In genomic region chr20:20083796-20084195, GRCh38 we compare ENCODE assay signal across 8 cellular contexts. TPM values are rescaled to one million over a fixed set of nuclear protein-coding genes. Genes with fewer than 3 reads are reported as not detected.
A peak's percentile ranks its signal among the peaks of the same experiment; 100 is the strongest.
DNase-seq lines count a peak whose midpoint lies in the region; TF ChIP-seq lines count a peak whose summit lies in the region.

No MANE protein-coding gene starts in this region.

- CTCF ChIA-PET in MCF 10A (lab: Yijun Ruan, JAX), result interaction anchor here (0.6 to 4.6 kb wide), 59 partner anchors 9 to 763 kb away, joined by 3 to 116 read pairs (median 4); partner anchors contain the start of genes CFAP61, CRNKL1 and NAA20

- H3K36me3 Mint-ChIP-seq in MCF 10A (ENCODE audit: insufficient read depth, unreplicated experiment), result no peaks in the 10 kb centered on the region

- TF ChIP-seq POLR2A in vagina (IDR thresholded peaks at IDR 0.05), result no peak
- no peak for TF ChIP-seq POLR2A in ovary (IDR thresholded peaks at IDR 0.05)

- no peak overlapping the region for H3K4me3 ChIP-seq in vagina
- no peak overlapping the region for H3K4me3 ChIP-seq in ovary

- POLR2A ChIA-PET in MCF 10A (lab: Yijun Ruan, JAX), result interaction anchor here (0.6 to 4.4 kb wide), 14 partner anchors 9 to 606 kb away, joined by 3 to 18 read pairs (median 4); partner anchors contain the start of gene CFAP61

- no peaks in the 10 kb centered on the region for H3K27me3 Mint-ChIP-seq in MCF 10A (ENCODE audit: insufficient read depth, unreplicated experiment)

- no peak for TF ChIP-seq EP300 in ovary (IDR thresholded peaks at IDR 0.05)

- no peak overlapping the region for H3K27ac ChIP-seq in vagina
- H3K27ac ChIP-seq in ovary, result no peak overlapping the region

- no peaks in the 10 kb centered on the region for H3K27me3 ChIP-seq in vagina
- H3K27me3 ChIP-seq in ovary, result no peaks in the 10 kb centered on the region

- peak; percentile 55 for TF ChIP-seq CTCF in MCF 10A (IDR thresholded peaks at IDR 0.05; ENCODE audit: unreplicated experiment)
- TF ChIP-seq CTCF in vagina (IDR thresholded peaks at IDR 0.05), result peak in 2 of 3 experiments; percentile 39 to 56
- peak in 1 of 3 donors; percentile 10 for TF ChIP-seq CTCF in ovary (IDR thresholded peaks at IDR 0.05)

- H3K9me3 Mint-ChIP-seq in MCF 10A (ENCODE audit: unreplicated experiment), result no peaks in the 10 kb centered on the region

- peaks cover 44% of the 10 kb centered on the region for H3K4me1 Mint-ChIP-seq in MCF 10A (ENCODE audit: insufficient read depth, unreplicated experiment)

- intact Hi-C loops in MCF 10A (cut with micrococcal nuclease) (loop anchor here (1.0 to 10.0 kb wide), 6 partner anchors 154 to 741 kb away; no protein-coding TSS in a partner anchor), vagina (cut with DNase I) (no loop called here), ovary (cut with DNase I) (loop anchor here in 2 of 4 donors (10.0 kb wide), 2 partner anchors 511 to 731 kb away; no protein-coding TSS in a partner anchor)

- 1 to 2% (median 1%) methylated on average over 3 of the region's 3 CpGs for WGBS in ovary, 3 donors

- DNase-seq in GF-D8 (lab: John Stamatoyannopoulos, UW) (peak; percentile 22), HuH-7 (ENCODE audit: low spot score) (peak; percentile 37), NCI-H82 treated with DMSO at 0.1 percent for 48 hours (lab: John Stamatoyannopoulos, UW; ENCODE audit: unreplicated experiment) (peak; percentile 77), MCF 10A (ENCODE audit: unreplicated experiment) (peak; percentile 56), kidney tubule cell (ENCODE audit: low spot score) (peak; percentile 51), vagina (ENCODE audit: extremely low spot score in 2 of 2) (no peak), ovary (no peak)
- DNase-seq in activated CD4-positive, alpha-beta T cell treated with anti-CD3 and anti-CD28 coated beads for 48 hours, result no peak

- H3K4me1 ChIP-seq in vagina (peaks cover 6% of the 10 kb centered on the region), ovary (ENCODE audit: insufficient read depth) (no peaks in the 10 kb centered on the region)

- H3K27ac Mint-ChIP-seq in MCF 10A (ENCODE audit: low read depth, unreplicated experiment), result peak overlapping the region; percentile 95

- no TSS peak for BruUV-seq in MCF 10A (replicated peaks; lab: Mats Ljungman, UMichigan)

- H3K36me3 ChIP-seq in vagina (no peaks in the 10 kb centered on the region), ovary (no peaks in the 10 kb centered on the region)

- H3K9me3 ChIP-seq in vagina (no peaks in the 10 kb centered on the region), ovary (no peaks in the 10 kb centered on the region)

- peak overlapping the region; percentile 20 for H3K4me3 Mint-ChIP-seq in MCF 10A (ENCODE audit: unreplicated experiment)

RNA-seq across cellular contexts. Expression of gene CFAP61, which starts 31.5 kb away (rescaled TPM):
- total RNA-seq in MCF 10A (2022), result 1.4 and 1.5 TPM in 2 replicates
- total RNA-seq in vagina, result 1.5 TPM
- total RNA-seq in ovary, result 10 to 100 TPM in 1 of 7 donors, 1 to 10 TPM in 3, under 1 TPM in 2, not detected in 1; 0.24 to 13.1 (median 1.4) TPM
- polyA plus RNA-seq in ovary, result under 1 TPM; 0.12 to 0.75 TPM

RNA-seq across cellular contexts. Expression of gene CRNKL1, which starts 31.5 kb away (rescaled TPM):
- total RNA-seq in MCF 10A (2022) (19.4 and 20.1 TPM in 2 replicates), vagina (15.2 TPM), ovary (10 to 100 TPM; 19.4 to 25.0 (median 22.8) TPM)
- 10 to 100 TPM; 12.7 to 22.4 TPM for polyA plus RNA-seq in ovary

Comparison
In these comparisons a context has a peak if more than half of its experiments do, and no peak if none do; other contexts are left out.
1. DNase-seq: peak in GF-D8 (single experiment), HuH-7 (single experiment), NCI-H82 treated with DMSO at 0.1 percent for 48 hours (single experiment), MCF 10A (single experiment) and kidney tubule cell (single experiment); none in vagina (0 of 2), ovary (0 of 5) and activated CD4-positive, alpha-beta T cell treated with anti-CD3 and anti-CD28 coated beads for 48 hours (single experiment).